Comparison of ENCODE assay signal across 10 cellular contexts in the genomic region with DNA sequence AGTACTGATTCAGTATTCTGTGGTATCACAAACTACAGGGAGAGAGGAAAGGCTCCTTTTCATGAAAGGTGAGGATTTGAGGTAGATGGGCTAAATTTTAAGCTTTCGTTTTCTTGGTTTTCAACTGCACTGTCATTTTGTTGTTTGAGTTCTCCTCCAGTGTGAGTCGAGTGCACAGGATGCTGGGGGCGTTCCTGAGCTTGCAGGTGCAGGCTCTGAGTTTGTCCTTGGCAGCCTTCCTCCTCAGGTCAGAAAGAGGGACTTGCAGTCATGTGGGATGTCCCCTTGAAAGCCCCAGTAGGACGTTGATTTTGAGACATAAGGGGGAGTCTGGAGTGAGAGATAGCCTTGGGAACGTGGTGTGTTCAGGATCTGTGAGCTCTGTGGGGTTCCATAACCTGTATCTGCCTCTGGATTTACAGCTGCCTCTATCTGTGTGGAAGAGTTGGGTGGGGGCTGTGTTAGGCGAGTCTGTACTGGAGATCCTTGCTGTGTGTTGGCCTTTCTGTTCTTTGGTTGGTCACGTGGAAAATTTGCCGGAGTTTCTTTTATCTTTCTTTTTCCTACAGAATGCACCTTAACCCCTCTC. TPM values are rescaled to one million over a fixed set of nuclear protein-coding genes. Genes with fewer than 3 reads are reported as not detected.
A peak's percentile ranks its signal among the peaks of the same experiment; 100 is the strongest.
DNase-seq lines count a peak whose midpoint lies in the region; ATAC-seq and TF ChIP-seq lines count a peak whose summit lies in the region.
"Had no signal": no experiment of that assay in that cellular context is flagged by ENCODE, and none has a peak within 500 bp of the region (broad histone marks: within the 10 kb centered on the region; RNA-seq: fewer than 3 reads in every experiment).

No MANE protein-coding gene starts in this region.

- peaks cover 0 to 46% (median 18%) of the 10 kb centered on the region in 11 experiments; a peak in 10 of 22 replicates for H4K20me1 ChIP-seq in BLaER1 treated with 17β-estradiol and CSF1 and Interleukin-3, amounts not matched to agents 10 nM and 100 nM

- peaks cover 48 to 85% (median 70%) of the 10 kb centered on the region in 11 experiments for H3K36me3 ChIP-seq in BLaER1 treated with 17β-estradiol and CSF1 and Interleukin-3, amounts not matched to agents 10 nM and 100 nM
- peaks cover 14% of the 10 kb centered on the region for H3K36me3 ChIP-seq in upper lobe of right lung

- H3K27ac ChIP-seq in BLaER1 treated with 17β-estradiol and CSF1 and Interleukin-3, amounts not matched to agents 10 nM and 100 nM, result peak overlapping the region in 7 of 11 experiments; percentile 2 to 53 (median 31); a peak in 8 of 22 replicates
- H3K27ac ChIP-seq in coronary artery (no peak overlapping the region), upper lobe of right lung (no peak overlapping the region)
- H3K27ac ChIP-seq: skin epidermis had no signal

- H3K4me2 ChIP-seq in BLaER1 treated with 17β-estradiol and CSF1 and Interleukin-3, amounts not matched to agents 10 nM and 100 nM, result peak overlapping the region; percentile 44 to 76 (median 68)

- peak overlapping the region in 1 of 11 experiments; percentile 0; a peak in 2 of 22 replicates for H3K9ac ChIP-seq in BLaER1 treated with 17β-estradiol and CSF1 and Interleukin-3, amounts not matched to agents 10 nM and 100 nM

- no peaks in the 10 kb centered on the region for H3K9me3 ChIP-seq in BLaER1 treated with 17β-estradiol and CSF1 and Interleukin-3, amounts not matched to agents 10 nM and 100 nM (replicated peaks in 1 of 11)
- H3K9me3 ChIP-seq in upper lobe of right lung, result no peaks in the 10 kb centered on the region

- intact Hi-C loops in upper lobe of right lung (cut with DNase I), result no loop called here

- ATAC-seq in GM18502 (IDR thresholded peaks at IDR 0.05; ENCODE audit: poor library complexity, unreplicated experiment) (no peak), upper lobe of right lung (no peak)

- H3K4me3 ChIP-seq in BLaER1 treated with 17β-estradiol and CSF1 and Interleukin-3, amounts not matched to agents 10 nM and 100 nM, result no peak overlapping the region
- H3K4me3 ChIP-seq in coronary artery (no peak overlapping the region), upper lobe of right lung (no peak overlapping the region)
- H3K4me3 ChIP-seq: skin epidermis had no signal

- peak; percentile 31 for DNase-seq in GM19238 (ENCODE audit: insufficient read length, low spot score)
- DNase-seq in NAMALWA (ENCODE audit: low spot score), result peak; percentile 13
- DNase-seq in coronary artery (ENCODE audit: low spot score), result peak; percentile 58
- no peak for DNase-seq in NCI-H774 (lab: John Stamatoyannopoulos, UW)
- no peak for DNase-seq in SHP77 treated with DMSO at 0.1 percent for 48 hours (lab: John Stamatoyannopoulos, UW)
- no peak for DNase-seq in upper lobe of right lung
- DNase-seq: mesendoderm had no signal

- TF ChIP-seq CTCF in coronary artery (IDR thresholded peaks at IDR 0.05), result no peak
- TF ChIP-seq CTCF in upper lobe of right lung (IDR thresholded peaks at IDR 0.05), result no peak

- H3K4me1 ChIP-seq in BLaER1 treated with 17β-estradiol and CSF1 and Interleukin-3, amounts not matched to agents 10 nM and 100 nM, result peaks cover 32 to 55% (median 44%) of the 10 kb centered on the region in 10 experiments
- peaks cover 26% of the 10 kb centered on the region for H3K4me1 ChIP-seq in upper lobe of right lung

- H3K27me3 ChIP-seq in BLaER1 treated with 17β-estradiol and CSF1 and Interleukin-3, amounts not matched to agents 10 nM and 100 nM, result no peaks in the 10 kb centered on the region
- no peaks in the 10 kb centered on the region for H3K27me3 ChIP-seq in upper lobe of right lung

RNA-seq across cellular contexts. Expression of a gene that starts 33.7 kb away (rescaled TPM):
- 92.3 TPM for total RNA-seq in upper lobe of right lung

RNA-seq across cellular contexts. Expression of a gene that starts 34.0 kb away (rescaled TPM):
- total RNA-seq in upper lobe of right lung, result 48.6 TPM

Comparison
In these comparisons a context has a peak if more than half of its experiments do, and no peak if none do; other contexts are left out.
1. H3K27ac ChIP-seq: peak in BLaER1 treated with 17β-estradiol and CSF1 and Interleukin-3, amounts not matched to agents 10 nM and 100 nM (7 of 11); none in coronary artery (0 of 2) and upper lobe of right lung (single experiment).
2. DNase-seq: peak in GM19238 (single experiment), NAMALWA (single experiment) and coronary artery (single experiment); none in NCI-H774 (single experiment), SHP77 treated with DMSO at 0.1 percent for 48 hours (single experiment) and upper lobe of right lung (single experiment).